ENCODE assay signal across 14 cellular contexts in the genomic region with DNA sequence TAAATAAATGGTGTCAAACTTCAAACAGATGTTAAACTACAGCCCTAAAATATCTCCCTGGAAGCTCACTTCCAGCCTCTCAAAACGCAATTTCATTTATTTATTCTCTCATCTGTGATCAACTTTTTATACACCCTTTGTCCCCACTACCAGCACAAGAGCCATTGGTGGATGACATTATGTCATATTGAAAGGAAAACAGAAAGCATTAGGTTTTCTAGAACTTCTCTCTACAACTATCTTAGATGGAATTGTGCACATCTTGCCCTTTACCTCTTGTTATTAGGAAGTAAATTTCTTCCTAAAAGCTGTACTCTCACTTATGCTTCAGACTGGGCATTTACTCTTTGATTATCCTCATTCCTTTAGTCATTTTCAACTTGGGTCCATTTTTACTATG.
DNase-seq lines count a peak whose midpoint lies in the region; ATAC-seq and TF ChIP-seq lines count a peak whose summit lies in the region.
"Had no signal": no experiment of that assay in that cellular context is flagged by ENCODE, and none has a peak within 500 bp of the region (broad histone marks: within the 10 kb centered on the region; RNA-seq: fewer than 3 reads in every experiment).

No MANE protein-coding gene starts in this region.

- no peaks in the 10 kb centered on the region for H3K27me3 ChIP-seq in osteoblast (ENCODE audit: insufficient read depth, low read length)
- H3K27me3 ChIP-seq: BLaER1 had no signal

- H3K4me1 Mint-ChIP-seq in brain (peaks cover 36% of the 10 kb centered on the region), nephron progenitor cell (no peaks in the 10 kb centered on the region)
- H3K4me1 Mint-ChIP-seq in activated CD4-positive, alpha-beta T cell treated with anti-CD3 and anti-CD28 coated beads, Interleukin-2, amount 10 ng/mL, durations not matched to agents 24 days and 14 days, result no peaks in the 10 kb centered on the region

- no peaks in the 10 kb centered on the region for H3K36me3 ChIP-seq in osteoblast (ENCODE audit: insufficient read depth, low read length)
- H3K36me3 ChIP-seq: BLaER1 had no signal

- peak overlapping the region; percentile 39 for H2AFZ ChIP-seq in osteoblast (ENCODE audit: low read length)

- H3K4me3 ChIP-seq in osteoblast (ENCODE audit: insufficient read depth, low read length), result no peak overlapping the region
- H3K4me3 ChIP-seq: BLaER1 had no signal

- no peaks in the 10 kb centered on the region for H3K9me3 ChIP-seq in osteoblast (ENCODE audit: low read depth, low read length)

- ATAC-seq in GM19351 (IDR thresholded peaks at IDR 0.05; ENCODE audit: unreplicated experiment) (peak; percentile 56), HG02943 (IDR thresholded peaks at IDR 0.05; ENCODE audit: low read depth, unreplicated experiment) (peak; percentile 65), esophagus mucosa (no peak)
- ATAC-seq: HCT116, HepG2 had no signal

- H3K9me3 Mint-ChIP-seq in brain (peaks cover 0 to 35% (median 20%) of the 10 kb centered on the region in 5 experiments), nephron progenitor cell (peaks cover 8% of the 10 kb centered on the region)
- H3K9me3 Mint-ChIP-seq in activated CD4-positive, alpha-beta T cell treated with anti-CD3 and anti-CD28 coated beads, Interleukin-2, amount 10 ng/mL, durations not matched to agents 24 days and 14 days, result no peaks in the 10 kb centered on the region
- H3K9me3 Mint-ChIP-seq: CD8-positive, alpha-beta memory T cell had no signal

- intact Hi-C loops in activated CD4-positive, alpha-beta T cell treated with anti-CD3 and anti-CD28 coated beads, Interleukin-2, amount 10 ng/mL, durations not matched to agents 24 days and 14 days (cut with micrococcal nuclease), result no loop called here

- TF ChIP-seq CTCF in brain (conservative IDR thresholded peaks at IDR 0.05) (no peak), osteoblast (IDR thresholded peaks at IDR 0.05; ENCODE audit: extremely low read depth, low read depth, low read length) (no peak), nephron progenitor cell (IDR thresholded peaks at IDR 0.05) (no peak)

- no peak overlapping the region for H3K27ac ChIP-seq in osteoblast (ENCODE audit: low read depth, low read length)
- H3K27ac ChIP-seq: BLaER1 had no signal

- H4K20me1 ChIP-seq in osteoblast (ENCODE audit: insufficient read depth, low read length), result no peaks in the 10 kb centered on the region
- H4K20me1 ChIP-seq: BLaER1 had no signal

- H3K4me3 Mint-ChIP-seq in brain (no peak overlapping the region), nephron progenitor cell (no peak overlapping the region)
- no peak overlapping the region for H3K4me3 Mint-ChIP-seq in activated CD4-positive, alpha-beta T cell treated with anti-CD3 and anti-CD28 coated beads, Interleukin-2, amount 10 ng/mL, durations not matched to agents 24 days and 14 days
- H3K4me3 Mint-ChIP-seq: CD8-positive, alpha-beta memory T cell had no signal

- H3K79me2 ChIP-seq in osteoblast (ENCODE audit: insufficient read depth, low read length), result no peaks in the 10 kb centered on the region

- no peak overlapping the region for H3K4me2 ChIP-seq in osteoblast (ENCODE audit: insufficient read depth, low read length)
- H3K4me2 ChIP-seq: BLaER1 had no signal

- peak overlapping the region in 3 of 5 experiments; percentile 3 to 98 (median 39) for H3K27ac Mint-ChIP-seq in brain
- no peak overlapping the region for H3K27ac Mint-ChIP-seq in activated CD4-positive, alpha-beta T cell treated with anti-CD3 and anti-CD28 coated beads, Interleukin-2, amount 10 ng/mL, durations not matched to agents 24 days and 14 days
- H3K27ac Mint-ChIP-seq in nephron progenitor cell, result no peak overlapping the region
- H3K27ac Mint-ChIP-seq: CD8-positive, alpha-beta memory T cell had no signal

- H3K4me1 ChIP-seq in osteoblast (ENCODE audit: insufficient read depth, low read length), result no peaks in the 10 kb centered on the region
- H3K4me1 ChIP-seq: BLaER1 had no signal

- DNase-seq in osteoblast (ENCODE audit: insufficient read length, low spot score, missing footprints) (no peak), nephron progenitor cell (no peak)
- DNase-seq in activated CD4-positive, alpha-beta T cell treated with anti-CD3 and anti-CD28 coated beads, Interleukin-2, amount 10 ng/mL, durations not matched to agents 24 days and 14 days, result no peak
- DNase-seq: 8988T; AML-193; CD8-positive, alpha-beta memory T cell; DMS53 had no signal

- H3K36me3 Mint-ChIP-seq in brain, result no peaks in the 10 kb centered on the region
- H3K36me3 Mint-ChIP-seq in activated CD4-positive, alpha-beta T cell treated with anti-CD3 and anti-CD28 coated beads, Interleukin-2, amount 10 ng/mL, durations not matched to agents 24 days and 14 days (ENCODE audit: low read depth), result no peaks in the 10 kb centered on the region
- H3K36me3 Mint-ChIP-seq in nephron progenitor cell (ENCODE audit: low read depth), result no peaks in the 10 kb centered on the region
- H3K36me3 Mint-ChIP-seq: CD8-positive, alpha-beta memory T cell had no signal

- H3K27me3 Mint-ChIP-seq in brain (peaks cover 2% of the 10 kb centered on the region), nephron progenitor cell (ENCODE audit: low read depth, poor library complexity) (no peaks in the 10 kb centered on the region)
- no peaks in the 10 kb centered on the region for H3K27me3 Mint-ChIP-seq in activated CD4-positive, alpha-beta T cell treated with anti-CD3 and anti-CD28 coated beads, Interleukin-2, amount 10 ng/mL, durations not matched to agents 24 days and 14 days
- H3K27me3 Mint-ChIP-seq: CD8-positive, alpha-beta memory T cell had no signal

Comparison
In these comparisons a context has a peak if more than half of its experiments do, and no peak if none do; other contexts are left out.
1. H3K27ac Mint-ChIP-seq: peak in brain (3 of 5); none in activated CD4-positive, alpha-beta T cell treated with anti-CD3 and anti-CD28 coated beads, Interleukin-2, amount 10 ng/mL, durations not matched to agents 24 days and 14 days (single experiment) and nephron progenitor cell (single experiment).